Comparison of ENCODE assay signal across 8 cellular contexts in the genomic region with DNA sequence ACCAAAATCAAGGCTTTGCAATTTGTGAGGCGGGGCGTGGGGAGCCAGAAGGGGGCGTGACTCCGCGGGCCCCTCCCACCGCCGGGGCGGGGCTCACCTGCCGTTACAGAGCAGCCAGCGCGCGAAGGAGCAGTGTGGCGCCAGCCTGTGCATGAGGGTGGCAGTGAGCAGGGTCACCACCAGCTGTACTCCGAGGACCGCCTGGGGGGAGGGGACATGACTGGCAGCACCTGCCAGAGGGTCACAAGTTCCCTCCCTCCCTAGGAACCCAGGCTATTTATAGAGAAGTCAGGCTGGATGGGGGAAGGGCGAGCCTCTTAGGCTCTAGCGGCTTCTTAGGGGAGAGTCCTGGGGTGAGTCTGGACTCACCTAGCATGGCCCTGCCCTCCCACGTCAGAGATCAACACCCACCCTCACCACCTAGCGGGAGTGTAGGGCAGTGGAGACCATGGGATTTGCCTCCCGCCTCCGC. TPM values are rescaled to one million over a fixed set of nuclear protein-coding genes. Genes with fewer than 3 reads are reported as not detected.
A peak's percentile ranks its signal among the peaks of the same experiment; 100 is the strongest.
DNase-seq lines count a peak whose midpoint lies in the region; ATAC-seq and TF ChIP-seq lines count a peak whose summit lies in the region.

No MANE protein-coding gene starts in this region.

- CTCF ChIA-PET in CD8-positive, alpha-beta memory T cell (lab: Charles Lee): interaction anchor here (1.6 kb wide), 1 partner anchor 11 kb away, joined by 7 read pairs; no protein-coding TSS in a partner anchor

- H3K36me3 Mint-ChIP-seq in CD8-positive, alpha-beta memory T cell: peaks cover 4 to 8% (median 8%) of the 10 kb centered on the region in 3 donors
- peaks cover 2 to 11% (median 4%) of the 10 kb centered on the region in 3 donors for H3K36me3 Mint-ChIP-seq in naive thymus-derived CD8-positive, alpha-beta T cell
- no peaks in the 10 kb centered on the region for H3K36me3 Mint-ChIP-seq in natural killer cell

- peaks cover 22% of the 10 kb centered on the region for H3K4me1 ChIP-seq in CD8-positive, alpha-beta memory T cell (ENCODE audit: insufficient read depth, low read length)

- H3K27ac Mint-ChIP-seq in CD8-positive, alpha-beta memory T cell: no peak overlapping the region
- peak overlapping the region in 1 of 10 donors; percentile 81 for H3K27ac Mint-ChIP-seq in naive thymus-derived CD8-positive, alpha-beta T cell
- H3K27ac Mint-ChIP-seq in natural killer cell: no peak overlapping the region

- intact Hi-C loops in natural killer cell (cut with micrococcal nuclease): no loop called here

- H3K4me3 ChIP-seq in CD8-positive, alpha-beta memory T cell (ENCODE audit: low read length): no peak overlapping the region

- peak overlapping the region in 1 of 7 donors; percentile 48 for H3K4me3 Mint-ChIP-seq in CD8-positive, alpha-beta memory T cell
- H3K4me3 Mint-ChIP-seq in naive thymus-derived CD8-positive, alpha-beta T cell: peak overlapping the region in 4 of 10 donors; percentile 22 to 60 (median 33)
- H3K4me3 Mint-ChIP-seq in natural killer cell: no peak overlapping the region

- POLR2A ChIA-PET in CD8-positive, alpha-beta memory T cell (lab: Charles Lee): no interaction called here
- POLR2A ChIA-PET in naive thymus-derived CD8-positive, alpha-beta T cell (lab: Charles Lee): no interaction called here

- H3K36me3 ChIP-seq in CD8-positive, alpha-beta memory T cell (ENCODE audit: insufficient read depth, low read length): no peaks in the 10 kb centered on the region

- peaks cover 0 to 1% of the 10 kb centered on the region in 2 donors for H3K27me3 Mint-ChIP-seq in CD8-positive, alpha-beta memory T cell
- H3K27me3 Mint-ChIP-seq in naive thymus-derived CD8-positive, alpha-beta T cell: no peaks in the 10 kb centered on the region
- no peaks in the 10 kb centered on the region for H3K27me3 Mint-ChIP-seq in natural killer cell (ENCODE audit: low read depth in 2 of 2)

- peak overlapping the region; percentile 9 for H3K27ac ChIP-seq in CD8-positive, alpha-beta memory T cell (ENCODE audit: low read depth, low read length)

- peak in 1 of 2 donors; percentile 34 for ATAC-seq in naive thymus-derived CD8-positive, alpha-beta T cell
- ATAC-seq in GM18868 (IDR thresholded peaks at IDR 0.05; ENCODE audit: unreplicated experiment) (no peak), natural killer cell (no peak)

- in situ Hi-C loops in GM13976 (cut with MboI; ENCODE audit: low sequenced_read_pairs, unreplicated experiment): no loop called here

- no peaks in the 10 kb centered on the region for H3K9me3 ChIP-seq in CD8-positive, alpha-beta memory T cell (ENCODE audit: low read length)

- peaks cover 0 to 6% (median 4%) of the 10 kb centered on the region in 5 donors for H3K9me3 Mint-ChIP-seq in CD8-positive, alpha-beta memory T cell
- H3K9me3 Mint-ChIP-seq in naive thymus-derived CD8-positive, alpha-beta T cell: peaks cover 0 to 5% (median 0%) of the 10 kb centered on the region in 9 donors
- H3K9me3 Mint-ChIP-seq in natural killer cell: no peaks in the 10 kb centered on the region

- H3K27me3 ChIP-seq in CD8-positive, alpha-beta memory T cell (ENCODE audit: insufficient read depth, low read length, poor library complexity, severe bottlenecking): no peaks in the 10 kb centered on the region

- TF ChIP-seq CTCF in natural killer cell (IDR thresholded peaks at IDR 0.05): no peak
- no peak for TF ChIP-seq CTCF in GM13976 (IDR thresholded peaks at IDR 0.05; ENCODE audit: borderline replicate concordance, control extremely low read depth, extremely low read depth, insufficient read depth, missing control alignments)

- H3K4me1 Mint-ChIP-seq in CD8-positive, alpha-beta memory T cell: peaks cover 26 to 38% (median 27%) of the 10 kb centered on the region in 3 donors
- peaks cover 22 to 32% (median 30%) of the 10 kb centered on the region in 4 donors for H3K4me1 Mint-ChIP-seq in naive thymus-derived CD8-positive, alpha-beta T cell
- H3K4me1 Mint-ChIP-seq in natural killer cell: peaks cover 17 to 29% of the 10 kb centered on the region in 2 donors

- DNase-seq in CD8-positive, alpha-beta memory T cell: peak in 2 of 5 donors; percentile 15 to 45
- DNase-seq in NCI-H1417 (lab: John Stamatoyannopoulos, UW) (peak in 2 of 3 experiments; percentile 79 to 92), natural killer cell (no peak), NCI-H2081 (lab: John Stamatoyannopoulos, UW) (no peak), GM13976 (ENCODE audit: low spot score) (no peak)
- peak; percentile 43 for DNase-seq in activated naive CD4-positive, alpha-beta T cell treated with Interleukin-2 at 50 U/mL for 16 hours
- peak; percentile 19 to 63 (median 47) for DNase-seq in naive thymus-derived CD8-positive, alpha-beta T cell

RNA-seq across cellular contexts. Expression of gene TMEM161A, which starts 3.6 kb away (rescaled TPM):
- 10 to 100 TPM; 27.7 to 30.6 TPM for total RNA-seq in CD8-positive, alpha-beta memory T cell
- 30.1 TPM for polyA plus RNA-seq in CD8-positive, alpha-beta memory T cell
- 10 to 100 TPM; 28.3 to 31.3 TPM for total RNA-seq in naive thymus-derived CD8-positive, alpha-beta T cell
- polyA plus RNA-seq in naive thymus-derived CD8-positive, alpha-beta T cell: 10 to 100 TPM; 20.1 to 21.8 (median 21.1) TPM
- total RNA-seq in natural killer cell: 10 to 100 TPM; 13.9 to 16.5 (median 14.2) TPM

RNA-seq across cellular contexts. Expression of gene MEF2B, which starts 35.3 kb away (rescaled TPM):
- total RNA-seq in CD8-positive, alpha-beta memory T cell: 1 to 10 TPM; 1.5 to 2.0 TPM
- polyA plus RNA-seq in CD8-positive, alpha-beta memory T cell: not detected
- total RNA-seq in naive thymus-derived CD8-positive, alpha-beta T cell: 1 to 10 TPM; 3.6 to 3.9 TPM
- polyA plus RNA-seq in naive thymus-derived CD8-positive, alpha-beta T cell: under 1 TPM in 1 of 3 donors, not detected in 2; 0.14 TPM
- total RNA-seq in natural killer cell: 1 to 10 TPM; 4.7 to 7.0 (median 5.6) TPM

RNA-seq across cellular contexts. Expression of gene BORCS8, which starts 57.2 kb away (rescaled TPM):
- total RNA-seq in CD8-positive, alpha-beta memory T cell: 10 to 100 TPM; 37.3 to 40.1 TPM
- polyA plus RNA-seq in CD8-positive, alpha-beta memory T cell: 18.7 TPM
- total RNA-seq in naive thymus-derived CD8-positive, alpha-beta T cell: 10 to 100 TPM; 33.5 to 34.2 TPM
- 10 to 100 TPM; 18.2 to 23.6 (median 18.2) TPM for polyA plus RNA-seq in naive thymus-derived CD8-positive, alpha-beta T cell
- total RNA-seq in natural killer cell: 10 to 100 TPM; 28.2 to 42.4 (median 33.2) TPM

RNA-seq across cellular contexts. Expression of gene RFXANK, which starts 57.3 kb away (rescaled TPM):
- 100 to 1,000 TPM in 1 of 2 experiments, 10 to 100 TPM in 1; 98.4 to 101 TPM for total RNA-seq in CD8-positive, alpha-beta memory T cell
- polyA plus RNA-seq in CD8-positive, alpha-beta memory T cell: 71.2 TPM
- 10 to 100 TPM; 72.9 to 81.5 TPM for total RNA-seq in naive thymus-derived CD8-positive, alpha-beta T cell
- 100 to 1,000 TPM in 1 of 3 donors, 10 to 100 TPM in 2; 79.3 to 101 (median 86.9) TPM for polyA plus RNA-seq in naive thymus-derived CD8-positive, alpha-beta T cell
- 10 to 100 TPM; 50.1 to 67.5 (median 66.0) TPM for total RNA-seq in natural killer cell

Comparison
In these comparisons a context has a peak if more than half of its experiments do, and no peak if none do; other contexts are left out.
1. DNase-seq: peak in NCI-H1417 (2 of 3), activated naive CD4-positive, alpha-beta T cell treated with Interleukin-2 at 50 U/mL for 16 hours (single experiment) and naive thymus-derived CD8-positive, alpha-beta T cell (10 of 10); none in natural killer cell (single experiment), NCI-H2081 (0 of 2) and GM13976 (single experiment).